In genomic region chr4:115249808-115250207, GRCh38 we compare ENCODE assay signal across 17 cellular contexts.
DNase-seq lines count a peak whose midpoint lies in the region; TF ChIP-seq lines count a peak whose summit lies in the region.
"Had no signal": no experiment of that assay in that cellular context is flagged by ENCODE, and none has a peak within 500 bp of the region (broad histone marks: within the 10 kb centered on the region; RNA-seq: fewer than 3 reads in every experiment).

No MANE protein-coding gene starts in this region.

- no peak overlapping the region for H3K4me3 ChIP-seq in breast epithelium
- no peak overlapping the region for H3K4me3 ChIP-seq in epithelial cell of esophagus (ENCODE audit: low read length)

- no peaks in the 10 kb centered on the region for H3K36me3 Mint-ChIP-seq in MCF 10A (ENCODE audit: insufficient read depth, unreplicated experiment)
- H3K36me3 Mint-ChIP-seq: CD4-positive, alpha-beta memory T cell had no signal

- BruUV-seq in MCF 10A (replicated peaks; lab: Mats Ljungman, UMichigan), result no TSS peak

- H3K9me3 ChIP-seq in breast epithelium, result no peaks in the 10 kb centered on the region

- peaks cover 5% of the 10 kb centered on the region for H3K4me1 Mint-ChIP-seq in MCF 10A (ENCODE audit: insufficient read depth, unreplicated experiment)

- H3K4me1 ChIP-seq in breast epithelium, result no peaks in the 10 kb centered on the region

- H3K9me3 Mint-ChIP-seq in MCF 10A (ENCODE audit: unreplicated experiment), result no peaks in the 10 kb centered on the region
- H3K9me3 Mint-ChIP-seq: CD4-positive, alpha-beta memory T cell had no signal

- no peak overlapping the region for H3K4me3 Mint-ChIP-seq in MCF 10A (ENCODE audit: unreplicated experiment)
- H3K4me3 Mint-ChIP-seq: CD4-positive, alpha-beta memory T cell; HFFc6 had no signal

- POLR2A ChIA-PET in MCF 10A (lab: Yijun Ruan, JAX) (no interaction called here), RWPE1 (lab: Yijun Ruan, JAX; ENCODE audit: low non-redundant PET) (no interaction called here)

- H3K27ac ChIP-seq in breast epithelium (no peak overlapping the region), RWPE1 (no peak overlapping the region)

- intact Hi-C loops in MCF 10A (cut with micrococcal nuclease), result no loop called here
- intact Hi-C loops in breast epithelium (cut with DNase I; ENCODE audit: low total_unique reads), result no loop called here

- DNase-seq in MCF 10A (ENCODE audit: unreplicated experiment), result peak; percentile 12
- DNase-seq in breast epithelium (ENCODE audit: low spot score in 2 of 2), result no peak
- peak; percentile 22 for DNase-seq in RWPE1 (ENCODE audit: low spot score)
- peak; percentile 60 for DNase-seq in epithelial cell of esophagus (ENCODE audit: low read depth)
- DNase-seq in GM13977 (ENCODE audit: low spot score), result no peak
- DNase-seq in mucosa of gallbladder (ENCODE audit: low spot score), result no peak
- no peak for DNase-seq in midbrain (lab: John Stamatoyannopoulos, UW)
- DNase-seq: CD4-positive, alpha-beta memory T cell; DMS153; HFFc6; KBM-7; NCI-H1436 treated with DMSO at 0.1 percent for 48 hours; NCI-H2029; NCI-H2171; NCI-H446; NCI-H748 treated with DMSO at 0.1 percent for 48 hours; SIG-M5 had no signal

- in situ Hi-C loops in GM13977 (cut with MboI; ENCODE audit: low pct_unique_long_range_greater_than_20kb, low sequenced_read_pairs, unreplicated experiment), result loop anchor here (25.0 kb wide), 1 partner anchor 287 kb away; no protein-coding TSS in a partner anchor

- H3K27me3 Mint-ChIP-seq in MCF 10A (ENCODE audit: insufficient read depth, unreplicated experiment), result no peaks in the 10 kb centered on the region
- H3K27me3 Mint-ChIP-seq: CD4-positive, alpha-beta memory T cell had no signal

- H3K27me3 ChIP-seq in breast epithelium, result no peaks in the 10 kb centered on the region

- TF ChIP-seq POLR2A in breast epithelium (IDR thresholded peaks at IDR 0.05), result no peak

- CTCF ChIA-PET in MCF 10A (lab: Yijun Ruan, JAX) (no interaction called here), RWPE1 (lab: Yijun Ruan, JAX) (no interaction called here)

- H3K27ac Mint-ChIP-seq in MCF 10A (ENCODE audit: low read depth, unreplicated experiment), result no peak overlapping the region
- H3K27ac Mint-ChIP-seq: CD4-positive, alpha-beta memory T cell; HFFc6 had no signal

- no peak for TF ChIP-seq CTCF in MCF 10A (IDR thresholded peaks at IDR 0.05; ENCODE audit: unreplicated experiment)
- TF ChIP-seq CTCF in breast epithelium (IDR thresholded peaks at IDR 0.05), result no peak
- TF ChIP-seq CTCF in RWPE1 (conservative IDR thresholded peaks at IDR 0.05; ENCODE audit: low read depth), result no peak
- TF ChIP-seq CTCF in epithelial cell of esophagus (IDR thresholded peaks at IDR 0.05; ENCODE audit: insufficient read depth, low read depth, low read length, missing control alignments), result no peak
- no peak for TF ChIP-seq CTCF in GM13977 (IDR thresholded peaks at IDR 0.05; ENCODE audit: extremely low read depth, insufficient read depth, missing control alignments)

- no peaks in the 10 kb centered on the region for H3K36me3 ChIP-seq in breast epithelium

Comparison
In these comparisons a context has a peak if more than half of its experiments do, and no peak if none do; other contexts are left out.
1. DNase-seq: peak in MCF 10A (single experiment), RWPE1 (single experiment) and epithelial cell of esophagus (single experiment); none in breast epithelium (0 of 2), GM13977 (single experiment), mucosa of gallbladder (single experiment) and midbrain (single experiment).